20 cellular contexts compared by ENCODE assay signal in the genomic region with DNA sequence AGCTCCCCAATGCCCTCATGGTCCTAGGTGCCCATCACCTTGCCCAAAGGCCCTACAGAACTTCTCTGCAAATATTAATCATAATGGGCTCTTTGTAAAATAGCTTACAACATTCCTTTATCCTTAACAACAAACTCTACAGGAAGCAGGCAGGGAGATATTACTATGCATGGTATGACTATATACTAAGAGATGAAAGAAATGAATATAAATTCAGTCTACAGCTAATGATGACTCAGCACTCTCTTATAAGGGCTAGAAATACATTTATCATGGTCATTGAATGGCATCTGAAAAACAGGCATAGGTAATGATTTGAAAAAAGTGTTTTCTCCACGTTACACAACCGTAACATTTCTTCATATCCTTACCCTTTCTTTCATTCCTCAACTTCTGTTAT.
DNase-seq lines count a peak whose midpoint lies in the region; ATAC-seq, FAIRE-seq and TF ChIP-seq lines count a peak whose summit lies in the region.
"Had no signal": no experiment of that assay in that cellular context is flagged by ENCODE, and none has a peak within 500 bp of the region (broad histone marks: within the 10 kb centered on the region; RNA-seq: fewer than 3 reads in every experiment).

No MANE protein-coding gene starts in this region.

- H3K4me1 Mint-ChIP-seq in astrocyte (ENCODE audit: low read depth, unreplicated experiment) = peaks cover 13% of the 10 kb centered on the region

- no peak overlapping the region for H3K4me3 Mint-ChIP-seq in astrocyte (ENCODE audit: unreplicated experiment)

- no peaks in the 10 kb centered on the region for H3K9me3 ChIP-seq in astrocyte (ENCODE audit: insufficient read depth, low read depth, low read length)
- H3K9me3 ChIP-seq: mucosa of descending colon, thyroid gland had no signal

- peak; percentile 96 for FAIRE-seq in astrocyte (lab: Jason Lieb, UNC)

- POLR2A ChIA-PET in AG04449 (lab: Yijun Ruan, JAX) = no interaction called here

- no peak overlapping the region for H2AFZ ChIP-seq in astrocyte (ENCODE audit: low read depth, low read length)

- peaks cover 8% of the 10 kb centered on the region for H3K4me1 ChIP-seq in astrocyte (ENCODE audit: insufficient read depth, low read length)
- H3K4me1 ChIP-seq: thyroid gland had no signal

- no peaks in the 10 kb centered on the region for H3K79me2 ChIP-seq in astrocyte (ENCODE audit: insufficient read depth, low read length)

- peak overlapping the region; percentile 17 for H3K27ac ChIP-seq in astrocyte (ENCODE audit: low read depth, low read length)
- H3K27ac ChIP-seq: KMS-11, thyroid gland, WERI-Rb-1 had no signal

- H3K9me3 Mint-ChIP-seq in astrocyte (ENCODE audit: unreplicated experiment) = no peaks in the 10 kb centered on the region

- H3K4me2 ChIP-seq in astrocyte (ENCODE audit: low read length) = peak overlapping the region; percentile 24
- H3K4me2 ChIP-seq: KMS-11 had no signal

- no peaks in the 10 kb centered on the region for H3K36me3 ChIP-seq in astrocyte (ENCODE audit: insufficient read depth, low read length)
- H3K36me3 ChIP-seq: thyroid gland, WERI-Rb-1 had no signal

- peak overlapping the region; percentile 14 for H3K27ac Mint-ChIP-seq in astrocyte (ENCODE audit: unreplicated experiment)

- no peaks in the 10 kb centered on the region for H3K27me3 ChIP-seq in astrocyte (ENCODE audit: insufficient read depth, low read length)
- H3K27me3 ChIP-seq: thyroid gland had no signal

- no peaks in the 10 kb centered on the region for H4K20me1 ChIP-seq in astrocyte (ENCODE audit: insufficient read depth, low read length)

- no peaks in the 10 kb centered on the region for H3K27me3 Mint-ChIP-seq in astrocyte (ENCODE audit: low read depth, unreplicated experiment)

- no peaks in the 10 kb centered on the region for H3K36me3 Mint-ChIP-seq in astrocyte (ENCODE audit: low read depth, unreplicated experiment)

- H3K4me3 ChIP-seq in AG04449 (ENCODE audit: low read depth, low read length) = no peak overlapping the region
- no peak overlapping the region for H3K4me3 ChIP-seq in astrocyte (ENCODE audit: insufficient read depth, low read depth, low read length)
- no peak overlapping the region for H3K4me3 ChIP-seq in fibroblast of the aortic adventitia (ENCODE audit: low read depth, low read length)
- H3K4me3 ChIP-seq: mucosa of descending colon, thyroid gland had no signal

- CTCF ChIA-PET in AG04449 (lab: Yijun Ruan, JAX) = interaction anchor here (0.8 kb wide), 1 partner anchor 889 kb away, joined by 3 read pairs; no protein-coding TSS in a partner anchor

- ATAC-seq in GM21447 (IDR thresholded peaks at IDR 0.05; ENCODE audit: unreplicated experiment) (no peak), left ventricle myocardium superior (no peak)
- ATAC-seq: mucosa of descending colon, sciatic nerve had no signal

- no peak overlapping the region for H3K9ac ChIP-seq in astrocyte (ENCODE audit: low read length)
- H3K9ac ChIP-seq: KMS-11 had no signal

- intact Hi-C loops in left ventricle myocardium superior (cut with micrococcal nuclease) = no loop called here

- peak; percentile 40 for DNase-seq in AG04449 (ENCODE audit: low read depth, low spot score)
- DNase-seq in HS-5 (ENCODE audit: low read depth) = peak; percentile 40
- DNase-seq in astrocyte (ENCODE audit: low read depth) = peak; percentile 82
- peak; percentile 73 for DNase-seq in fibroblast of the aortic adventitia (ENCODE audit: low read depth)
- no peak for DNase-seq in NCI-H128 (lab: John Stamatoyannopoulos, UW; ENCODE audit: unreplicated experiment)
- DNase-seq in left ventricle myocardium superior = no peak
- no peak for DNase-seq in NK-92 treated with Interleukin-12 subunit alpha and Interleukin-12 subunit beta, amount 100 ng/mL, for 24 hours (lab: John Stamatoyannopoulos, UW)
- DNase-seq: activated naive CD4-positive, alpha-beta T cell treated with Interleukin-2 at 50 U/mL for 16 hours; Calu3; mucosa of descending colon; NCI-H187 treated with DMSO at 0.1 percent for 48 hours; NCI-H510A treated with DMSO at 0.1 percent for 48 hours; nucleus accumbens; OCI-M1; stimulated activated CD4-positive, alpha-beta T cell treated with anti-CD3 and anti-CD28 coated beads, Interleukin-4, amount 100 ng/mL, for 24 hours; thyroid gland; WERI-Rb-1 had no signal

- TF ChIP-seq CTCF in AG04449 (IDR thresholded peaks at IDR 0.05; ENCODE audit: insufficient read depth, low read length, missing control alignments) (no peak), astrocyte (IDR thresholded peaks at IDR 0.05; ENCODE audit: insufficient read depth, low read depth, low read length) (no peak), fibroblast of the aortic adventitia (IDR thresholded peaks at IDR 0.05; ENCODE audit: insufficient read depth, low read length) (no peak)

Comparison
In these comparisons a context has a peak if more than half of its experiments do, and no peak if none do; other contexts are left out.
1. DNase-seq: peak in AG04449 (single experiment), HS-5 (single experiment), astrocyte (single experiment) and fibroblast of the aortic adventitia (single experiment); none in NCI-H128 (single experiment), left ventricle myocardium superior (single experiment) and NK-92 treated with Interleukin-12 subunit alpha and Interleukin-12 subunit beta, amount 100 ng/mL, for 24 hours (single experiment).